ENCODE assay signal across 1 cellular context in genomic region chr16:29746518-29746917, GRCh38.
TF ChIP-seq lines count a peak whose summit lies in the region.

No MANE protein-coding gene starts in this region.

TF ChIP-seq in HepG2, 621 proteins besides CTCF, POLR2A, EP300 and RAD21:
- TF ChIP-seq ZNF770 (CRISPR knock-in tag; IDR thresholded peaks at IDR 0.05): 0 out of 2 replicates have a peak, but pooled peaks have one; percentile 21
